In the genomic region with DNA sequence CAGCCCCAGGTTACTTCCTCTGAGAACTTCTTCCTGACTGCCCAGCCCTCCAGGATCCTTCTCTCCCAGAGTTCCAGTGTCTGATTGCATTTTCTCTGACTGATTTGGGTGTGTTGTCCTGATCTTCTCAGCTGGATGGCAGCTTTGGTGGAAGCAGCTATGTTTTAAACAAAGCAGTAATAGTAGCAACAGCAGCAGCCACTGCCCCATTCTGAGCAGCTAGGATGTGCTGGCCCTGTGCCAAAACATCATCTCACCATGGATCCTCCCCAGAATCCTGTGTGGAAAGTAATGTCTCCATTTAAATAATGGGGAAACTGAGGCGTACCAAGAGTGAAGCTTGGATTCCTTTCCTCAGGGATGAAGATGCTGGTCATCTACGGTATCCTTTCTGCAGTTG, we compare ENCODE assay signal across 16 cellular contexts. TPM values are rescaled to one million over a fixed set of nuclear protein-coding genes. Genes with fewer than 3 reads are reported as not detected.
DNase-seq lines count a peak whose midpoint lies in the region; ATAC-seq, FAIRE-seq and TF ChIP-seq lines count a peak whose summit lies in the region.
"Had no signal": no experiment of that assay in that cellular context is flagged by ENCODE, and none has a peak within 500 bp of the region (broad histone marks: within the 10 kb centered on the region; RNA-seq: fewer than 3 reads in every experiment).

No MANE protein-coding gene starts in this region.

- H3K79me2 ChIP-seq in astrocyte (ENCODE audit: insufficient read depth, low read length) = no peaks in the 10 kb centered on the region

- H3K4me3 Mint-ChIP-seq in astrocyte (ENCODE audit: unreplicated experiment) (peak overlapping the region; percentile 41), natural killer cell (peak overlapping the region; percentile 94)
- H3K4me3 Mint-ChIP-seq: HFFc6 had no signal

- no peak overlapping the region for H3K4me2 ChIP-seq in astrocyte (ENCODE audit: low read length)

- H4K20me1 ChIP-seq in astrocyte (ENCODE audit: insufficient read depth, low read length) = no peaks in the 10 kb centered on the region

- FAIRE-seq in astrocyte (lab: Jason Lieb, UNC) = peak; percentile 67

- DNase-seq in NCI-H82 (lab: John Stamatoyannopoulos, UW) = peak; percentile 31
- no peak for DNase-seq in NCI-H82 treated with DMSO at 0.1 percent for 48 hours (lab: John Stamatoyannopoulos, UW; ENCODE audit: unreplicated experiment)
- DNase-seq in G401 (ENCODE audit: low spot score) = peak; percentile 42
- DNase-seq in astrocyte (ENCODE audit: low read depth) = no peak
- no peak for DNase-seq in natural killer cell
- DNase-seq: central memory CD4-positive, alpha-beta T cell; DMS79 treated with DMSO at 0.1 percent for 48 hours; HFFc6; KG1; NCI-H2107; Peyer's patch; transverse colon had no signal

- intact Hi-C loops in natural killer cell (cut with micrococcal nuclease) = loop anchor here (10.0 kb wide), 1 partner anchor 54 kb away; no protein-coding TSS in a partner anchor

- no peak overlapping the region for H2AFZ ChIP-seq in astrocyte (ENCODE audit: low read depth, low read length)

- H3K36me3 ChIP-seq in astrocyte (ENCODE audit: insufficient read depth, low read length) = no peaks in the 10 kb centered on the region
- H3K36me3 ChIP-seq: Peyer's patch, transverse colon had no signal

- H3K36me3 Mint-ChIP-seq in astrocyte (ENCODE audit: low read depth, unreplicated experiment) (no peaks in the 10 kb centered on the region), natural killer cell (no peaks in the 10 kb centered on the region)

- peaks cover 55% of the 10 kb centered on the region for H3K4me1 ChIP-seq in astrocyte (ENCODE audit: insufficient read depth, low read length)

- H3K27me3 ChIP-seq in astrocyte (ENCODE audit: insufficient read depth, low read length) = no peaks in the 10 kb centered on the region

- peaks cover 54% of the 10 kb centered on the region for H3K4me1 Mint-ChIP-seq in astrocyte (ENCODE audit: low read depth, unreplicated experiment)
- H3K4me1 Mint-ChIP-seq in natural killer cell = peaks cover 38 to 53% of the 10 kb centered on the region in 2 donors

- in situ Hi-C loops in G401 (cut with HindIII; ENCODE audit: low sequenced_read_pairs) = loop anchor here (5.0 kb wide), 1 partner anchor 47 kb away; no protein-coding TSS in a partner anchor

- peaks cover 4% of the 10 kb centered on the region for H3K9me3 Mint-ChIP-seq in astrocyte (ENCODE audit: unreplicated experiment)
- H3K9me3 Mint-ChIP-seq in natural killer cell = no peaks in the 10 kb centered on the region
- H3K9me3 Mint-ChIP-seq: HFFc6 had no signal

- no peak overlapping the region for H3K27ac ChIP-seq in astrocyte (ENCODE audit: low read depth, low read length)
- H3K27ac ChIP-seq: transverse colon had no signal

- H3K9ac ChIP-seq in astrocyte (ENCODE audit: low read length) = no peak overlapping the region

- TF ChIP-seq CTCF in astrocyte (IDR thresholded peaks at IDR 0.05; ENCODE audit: insufficient read depth, low read depth, low read length) = no peak
- no peak for TF ChIP-seq CTCF in natural killer cell (IDR thresholded peaks at IDR 0.05)

- H3K27ac Mint-ChIP-seq in astrocyte (ENCODE audit: unreplicated experiment) = peak overlapping the region; percentile 99
- peak overlapping the region; percentile 94 to 98 for H3K27ac Mint-ChIP-seq in natural killer cell
- H3K27ac Mint-ChIP-seq: HFFc6 had no signal

- no peak overlapping the region for H3K4me3 ChIP-seq in astrocyte (ENCODE audit: insufficient read depth, low read depth, low read length)
- H3K4me3 ChIP-seq: Peyer's patch, transverse colon had no signal

- H3K27me3 Mint-ChIP-seq in astrocyte (ENCODE audit: low read depth, unreplicated experiment) (no peaks in the 10 kb centered on the region), natural killer cell (ENCODE audit: low read depth in 2 of 2) (no peaks in the 10 kb centered on the region)

- no peaks in the 10 kb centered on the region for H3K9me3 ChIP-seq in astrocyte (ENCODE audit: insufficient read depth, low read depth, low read length)
- H3K9me3 ChIP-seq: Peyer's patch, transverse colon had no signal

- ATAC-seq in natural killer cell (no peak), HG03139 (IDR thresholded peaks at IDR 0.05; ENCODE audit: unreplicated experiment) (no peak), GM21381 (IDR thresholded peaks at IDR 0.05; ENCODE audit: unreplicated experiment) (no peak), GM19351 (IDR thresholded peaks at IDR 0.05; ENCODE audit: unreplicated experiment) (no peak)
- ATAC-seq: sciatic nerve had no signal

RNA-seq across cellular contexts. Expression of gene PSD2, which starts 46.4 kb away (rescaled TPM):
- total RNA-seq in G401 (2014; rRNA removed; shearing (Covaris generic)) = 0.31 and 2.0 TPM in 2 replicates
- total RNA-seq in astrocyte (0.25 and 0.31 TPM in 2 replicates), natural killer cell (1 to 10 TPM; 1.3 to 2.5 (median 1.3) TPM)
- total RNA-seq: Peyer's patch had no signal

Comparison
In these comparisons a context has a peak if more than half of its experiments do, and no peak if none do; other contexts are left out.
1. DNase-seq: peak in NCI-H82 (single experiment) and G401 (single experiment); none in NCI-H82 treated with DMSO at 0.1 percent for 48 hours (single experiment), astrocyte (single experiment) and natural killer cell (single experiment).